Comparison of ENCODE assay signal across 9 cellular contexts in the genomic region with DNA sequence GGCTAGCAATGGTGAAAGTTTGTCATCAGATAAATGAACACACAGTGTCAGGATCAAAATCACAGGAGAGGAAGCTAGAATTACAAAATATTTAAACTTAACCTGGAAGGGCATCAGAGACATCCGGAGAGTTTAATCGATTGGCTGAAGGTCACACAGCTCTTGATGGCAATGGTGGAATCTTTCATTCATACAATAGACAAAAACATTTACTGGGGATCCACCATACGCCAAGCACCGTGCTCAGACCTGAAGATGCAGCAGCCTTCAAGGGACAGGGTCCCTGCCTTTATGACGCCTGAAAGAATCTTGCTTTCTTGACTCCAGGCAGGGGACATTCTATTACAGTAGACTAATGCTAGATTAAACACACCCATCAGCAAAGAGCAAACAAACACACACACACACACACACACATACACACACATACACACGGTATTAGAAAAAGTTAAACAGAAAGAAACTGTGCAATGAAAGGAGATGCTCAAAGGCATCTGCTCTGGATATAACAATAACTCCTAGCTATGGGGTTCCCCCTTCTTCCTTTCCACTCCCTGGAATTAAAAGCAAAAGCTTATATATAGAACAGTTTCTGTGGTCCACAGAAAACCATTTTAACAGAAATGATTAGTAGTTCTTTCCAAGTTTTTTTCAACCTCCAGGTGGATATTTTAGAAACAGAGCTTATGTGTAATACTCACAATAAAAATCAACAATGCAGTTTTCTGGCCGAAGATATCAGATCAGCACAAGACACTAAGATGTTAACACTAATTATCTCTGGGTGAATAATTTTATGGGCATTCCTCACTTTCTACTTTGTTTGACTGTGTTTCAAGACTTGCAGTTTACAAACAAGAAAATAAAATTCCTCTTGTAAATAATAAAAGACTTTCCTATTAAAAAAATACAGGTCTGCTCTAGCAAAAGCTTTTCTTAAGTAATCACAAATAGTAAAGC.
DNase-seq lines count a peak whose midpoint lies in the region; ATAC-seq, FAIRE-seq and TF ChIP-seq lines count a peak whose summit lies in the region.
"Had no signal": no experiment of that assay in that cellular context is flagged by ENCODE, and none has a peak within 500 bp of the region (broad histone marks: within the 10 kb centered on the region; RNA-seq: fewer than 3 reads in every experiment).

No MANE protein-coding gene starts in this region.

- in situ Hi-C loops in GM23248 (cut with MboI): no loop called here

- TF ChIP-seq EP300 in SK-N-SH (IDR thresholded peaks at IDR 0.05; ENCODE audit: borderline replicate concordance in 1 of 2, low read depth in 1 of 2, low read length in 1 of 2) (no peak), sigmoid colon (IDR thresholded peaks at IDR 0.05) (no peak)

- no peaks in the 10 kb centered on the region for H3K79me2 ChIP-seq in GM23248 (ENCODE audit: insufficient read depth)
- H3K79me2 ChIP-seq in SK-N-SH (ENCODE audit: insufficient read depth): no peaks in the 10 kb centered on the region
- no peaks in the 10 kb centered on the region for H3K79me2 ChIP-seq in endothelial cell of umbilical vein (ENCODE audit: control insufficient read depth, insufficient read depth, low read length)

- intact Hi-C loops in endothelial cell of umbilical vein (cut with micrococcal nuclease): loop anchor here (1.0 to 5.0 kb wide), 4 partner anchors 21 to 232 kb away; a partner anchor contains a TSS
- intact Hi-C loops in sigmoid colon (cut with DNase I): no loop called here
- intact Hi-C loops in left ventricle myocardium inferior (cut with micrococcal nuclease): no loop called here

- no peaks in the 10 kb centered on the region for H3K9me1 ChIP-seq in endothelial cell of umbilical vein (replicated peaks; ENCODE audit: control insufficient read depth, extremely low read depth, insufficient read depth, low read length)

- H3K9me2 ChIP-seq in GM23248 (ENCODE audit: insufficient read depth) (no peaks in the 10 kb centered on the region), SK-N-SH (no peaks in the 10 kb centered on the region)

- H4K20me1 ChIP-seq in GM23248 (ENCODE audit: insufficient read depth) (no peaks in the 10 kb centered on the region), SK-N-SH (ENCODE audit: insufficient read depth) (no peaks in the 10 kb centered on the region), endothelial cell of umbilical vein (replicated peaks; ENCODE audit: control insufficient read depth, extremely low read depth, insufficient read depth, low read length) (no peaks in the 10 kb centered on the region)

- dilution Hi-C loops in endothelial cell of umbilical vein (cut with MboI; ENCODE audit: extremely low pct_ligation_motif_present, low sequenced_read_pairs): no loop called here

- H2AFZ ChIP-seq in GM23248 (no peak overlapping the region), SK-N-SH (ENCODE audit: low read depth) (0 out of 2 replicates have a peak overlapping the region, but pooled peaks have one; percentile 11), endothelial cell of umbilical vein (ENCODE audit: low read depth, low read length) (peak overlapping the region; percentile 86)

- TF ChIP-seq CTCF in SK-N-SH (IDR thresholded peaks at IDR 0.05) (no peak), endothelial cell of umbilical vein (IDR thresholded peaks at IDR 0.05; ENCODE audit: extremely low read depth in 1 of 2, insufficient read depth in 1 of 2, low read depth in 1 of 2, low read length in 2 of 2) (no peak), sigmoid colon (IDR thresholded peaks at IDR 0.05) (no peak), left ventricle myocardium inferior (IDR thresholded peaks at IDR 0.05; ENCODE audit: borderline replicate concordance) (no peak)

- no peaks in the 10 kb centered on the region for H3K36me3 ChIP-seq in GM23248 (ENCODE audit: low read depth)
- H3K36me3 ChIP-seq in SK-N-SH (replicated peaks in 1 of 2; ENCODE audit: control insufficient read depth in 1 of 2, insufficient read depth in 2 of 2, low read length in 1 of 2): no peaks in the 10 kb centered on the region
- no peaks in the 10 kb centered on the region for H3K36me3 ChIP-seq in endothelial cell of umbilical vein (ENCODE audit: control insufficient read depth in 2 of 2, extremely low read depth in 1 of 2, insufficient read depth in 2 of 2, low read length in 2 of 2)
- no peaks in the 10 kb centered on the region for H3K36me3 ChIP-seq in sigmoid colon
- no peaks in the 10 kb centered on the region for H3K36me3 ChIP-seq in left ventricle myocardium inferior

- H3K9me3 ChIP-seq in GM23248 (ENCODE audit: low read depth): no peaks in the 10 kb centered on the region
- peaks cover 6% of the 10 kb centered on the region; the same call in 1 of the 2 replicates for H3K9me3 ChIP-seq in SK-N-SH
- no peaks in the 10 kb centered on the region for H3K9me3 ChIP-seq in endothelial cell of umbilical vein (replicated peaks; ENCODE audit: control insufficient read depth, insufficient read depth, low read length)
- H3K9me3 ChIP-seq in sigmoid colon: no peaks in the 10 kb centered on the region
- H3K9me3 ChIP-seq in left ventricle myocardium inferior (replicated peaks): no peaks in the 10 kb centered on the region

- no peak overlapping the region for H3K4me3 ChIP-seq in GM23248
- H3K4me3 ChIP-seq in SK-N-SH (ENCODE audit: low read depth in 2 of 2, low read length in 1 of 2): peak overlapping the region in 1 of 2 experiments; percentile 1; a peak in 1 of 4 replicates
- peak overlapping the region in 1 of 3 experiments; percentile 34 for H3K4me3 ChIP-seq in endothelial cell of umbilical vein (replicated peaks in 1 of 3; ENCODE audit: insufficient read depth in 1 of 3, low read depth in 1 of 3, low read length in 3 of 3)
- peak overlapping the region in 2 of 4 donors; percentile 9 to 16 for H3K4me3 ChIP-seq in sigmoid colon
- no peak overlapping the region for H3K4me3 ChIP-seq in left ventricle myocardium inferior

- DNase-seq in GM23248 (peak; percentile 30), SK-N-SH (no peak), endothelial cell of umbilical vein (ENCODE audit: low read depth, low spot score) (no peak), sigmoid colon (no peak), left ventricle myocardium inferior (no peak), DMS 273 (lab: John Stamatoyannopoulos, UW; ENCODE audit: unreplicated experiment) (no peak)
- DNase-seq in stimulated activated CD4-positive, alpha-beta T cell treated with anti-CD3 and anti-CD28 coated beads, Interleukin-2, amount 100 ng/mL, for 24 hours: no peak
- DNase-seq: hypothalamus had no signal

- H3K4me1 ChIP-seq in GM23248 (ENCODE audit: insufficient read depth) (peaks cover 20% of the 10 kb centered on the region), SK-N-SH (ENCODE audit: control insufficient read depth in 1 of 2, insufficient read depth in 2 of 2, low read depth in 1 of 2, low read length in 1 of 2) (peaks cover 16 to 27% of the 10 kb centered on the region in 2 experiments; a peak in 3 of 4 replicates), endothelial cell of umbilical vein (ENCODE audit: control insufficient read depth, extremely low read depth, insufficient read depth, low read length) (peaks cover 44% of the 10 kb centered on the region), sigmoid colon (peaks cover 0 to 26% (median 11%) of the 10 kb centered on the region in 4 donors), left ventricle myocardium inferior (peaks cover 23% of the 10 kb centered on the region)

- H3K9ac ChIP-seq in GM23248 (no peak overlapping the region), SK-N-SH (peak overlapping the region; percentile 2; the same call in 1 of the 2 replicates), endothelial cell of umbilical vein (replicated peaks; ENCODE audit: extremely low read depth, insufficient read depth, low read length) (peak overlapping the region; percentile 82)

- no peaks in the 10 kb centered on the region for H3K27me3 ChIP-seq in GM23248 (replicated peaks; ENCODE audit: insufficient read depth)
- no peaks in the 10 kb centered on the region for H3K27me3 ChIP-seq in SK-N-SH (ENCODE audit: insufficient read depth)
- H3K27me3 ChIP-seq in endothelial cell of umbilical vein (ENCODE audit: control insufficient read depth in 2 of 2, insufficient read depth in 2 of 2, low read length in 2 of 2): no peaks in the 10 kb centered on the region
- H3K27me3 ChIP-seq in sigmoid colon: no peaks in the 10 kb centered on the region
- no peaks in the 10 kb centered on the region for H3K27me3 ChIP-seq in left ventricle myocardium inferior (ENCODE audit: low read depth)

- TF ChIP-seq RAD21 in SK-N-SH (IDR thresholded peaks at IDR 0.05; ENCODE audit: low read length): no peak

- no peak for ATAC-seq in GM18858 (IDR thresholded peaks at IDR 0.05; ENCODE audit: unreplicated experiment)

- 61 to 64% methylated on average over 7 of the region's 7 CpGs for WGBS in GM23248 (ENCODE audit: low coverage in 1 of 2, low lambda C conversion rate in 2 of 2, missing lambda C conversion rate in 2 of 2), 2 experiments
- 54% methylated on average over 6 of the region's 7 CpGs for WGBS in SK-N-SH (ENCODE audit: low lambda C conversion rate)
- 53 to 60% methylated on average over 7 of the region's 7 CpGs for WGBS in sigmoid colon, 2 donors

- peak overlapping the region; percentile 55 for H3K27ac ChIP-seq in GM23248
- H3K27ac ChIP-seq in SK-N-SH (ENCODE audit: low read depth in 2 of 2, low read length in 1 of 2): peak overlapping the region; percentile 58 to 70
- peak overlapping the region; percentile 95 for H3K27ac ChIP-seq in endothelial cell of umbilical vein (ENCODE audit: insufficient read depth, low read depth, low read length)
- H3K27ac ChIP-seq in sigmoid colon: peak overlapping the region; percentile 32 to 60 (median 50)
- H3K27ac ChIP-seq in left ventricle myocardium inferior (replicated peaks): no peak overlapping the region

- no peak for FAIRE-seq in endothelial cell of umbilical vein (lab: Jason Lieb, UNC)

- POLR2A ChIA-PET in SK-N-SH (lab: Yijun Ruan, JAX) (no interaction called here), endothelial cell of umbilical vein (lab: Charles Lee) (no interaction called here)

- peak overlapping the region; percentile 43 for H3K4me2 ChIP-seq in GM23248 (ENCODE audit: unreplicated experiment)
- H3K4me2 ChIP-seq in SK-N-SH: peak overlapping the region; percentile 49
- H3K4me2 ChIP-seq in endothelial cell of umbilical vein (ENCODE audit: insufficient read depth, low read length): peak overlapping the region; percentile 96

- no peak for TF ChIP-seq POLR2A in endothelial cell of umbilical vein (IDR thresholded peaks at IDR 0.05; ENCODE audit: low read depth, low read length)
- TF ChIP-seq POLR2A in sigmoid colon (IDR thresholded peaks at IDR 0.05): no peak

- BruUV-seq in endothelial cell of umbilical vein (replicated peaks; lab: Mats Ljungman, UMichigan): TSS peak; percentile 97

- H3F3A ChIP-seq in GM23248 (ENCODE audit: insufficient read depth): peaks cover 19% of the 10 kb centered on the region
- peaks cover 27% of the 10 kb centered on the region for H3F3A ChIP-seq in SK-N-SH (replicated peaks; ENCODE audit: insufficient read depth)

- CTCF ChIA-PET in SK-N-SH (lab: Yijun Ruan, JAX): interaction anchor here (1.2 to 3.6 kb wide), 3 partner anchors 33 to 219 kb away, joined by 3 to 21 read pairs (median 4); no protein-coding TSS in a partner anchor
- CTCF ChIA-PET in endothelial cell of umbilical vein (lab: Charles Lee): interaction anchor here (0.6 to 3.0 kb wide), 11 partner anchors 9 to 147 kb away, joined by 3 to 36 read pairs (median 6); no protein-coding TSS in a partner anchor

TF ChIP-seq in endothelial cell of umbilical vein, 7 proteins besides CTCF, POLR2A, EP300 and RAD21 (continues in another document):
- no peak for TF ChIP-seq EZH2 (IDR thresholded peaks at IDR 0.05; ENCODE audit: borderline replicate concordance, low read depth, low read length, severe bottlenecking)

Comparison
In these comparisons a context has a peak if more than half of its experiments do, and no peak if none do; other contexts are left out.
1. H3K4me2 ChIP-seq: peak in every context shown above with its lines; median percentile 96 in endothelial cell of umbilical vein; 49 in SK-N-SH; 43 in GM23248.